ENCODE assay signal across 10 cellular contexts in genomic region chr2:37665622-37666362, GRCh38. TPM values are rescaled to one million over a fixed set of nuclear protein-coding genes. Genes with fewer than 3 reads are reported as not detected.
DNase-seq lines count a peak whose midpoint lies in the region; ATAC-seq and TF ChIP-seq lines count a peak whose summit lies in the region.
"Had no signal": no experiment of that assay in that cellular context is flagged by ENCODE, and none has a peak within 500 bp of the region (broad histone marks: within the 10 kb centered on the region; RNA-seq: fewer than 3 reads in every experiment).

No MANE protein-coding gene starts in this region.

- TF ChIP-seq POLR2A in ovary (IDR thresholded peaks at IDR 0.05), result no peak
- no peak for TF ChIP-seq POLR2A in erythroblast (IDR thresholded peaks at IDR 0.05; ENCODE audit: low read length)

- peak overlapping the region; percentile 64 for H3K4me2 ChIP-seq in BLaER1
- peak overlapping the region; percentile 95 for H3K4me2 ChIP-seq in Loucy (ENCODE audit: low read depth, low read length, poor library complexity, severe bottlenecking)

- ATAC-seq in HG02763 (IDR thresholded peaks at IDR 0.05; ENCODE audit: unreplicated experiment), result no peak

- H3K79me2 ChIP-seq in Loucy (ENCODE audit: insufficient read depth, low read length), result peaks cover 97% of the 10 kb centered on the region

- no peaks in the 10 kb centered on the region for H3K27me3 Mint-ChIP-seq in dendritic cell treated with granulocyte-macrophage colony-stimulating factor and Interleukin-4, amounts not matched to agents 40 ng/mL and 50 ng/mL, for 4 days

- DNase-seq in ovary (no peak), erythroblast (lab: John Stamatoyannopoulos, UW) (no peak)
- no peak for DNase-seq in activated CD4-positive, alpha-beta T cell treated with anti-CD3 and anti-CD28 coated beads, Interleukin-2, amount 50 U/mL, for 48 hours
- DNase-seq in activated CD4-positive, alpha-beta T cell treated with anti-CD3 and anti-CD28 coated beads, Interleukin-2, amount 50 U/mL, for 4 hours, result no peak
- DNase-seq: NCI-H526 treated with DMSO at 0.1 percent for 48 hours had no signal

- H4K20me1 ChIP-seq in BLaER1 (peaks cover 54% of the 10 kb centered on the region), Loucy (ENCODE audit: insufficient read depth, low read length, poor library complexity, severe bottlenecking) (peaks cover 72% of the 10 kb centered on the region)

- H3K9me3 ChIP-seq in BLaER1 (no peaks in the 10 kb centered on the region), Loucy (ENCODE audit: insufficient read depth, low read depth, low read length) (no peaks in the 10 kb centered on the region), ovary (no peaks in the 10 kb centered on the region)

- intact Hi-C loops in dendritic cell treated with granulocyte-macrophage colony-stimulating factor and Interleukin-4, amounts not matched to agents 40 ng/mL and 50 ng/mL, for 4 days (cut with micrococcal nuclease), result no loop called here
- intact Hi-C loops in ovary (cut with DNase I), result no loop called here

- H3K4me1 Mint-ChIP-seq in dendritic cell treated with granulocyte-macrophage colony-stimulating factor and Interleukin-4, amounts not matched to agents 40 ng/mL and 50 ng/mL, for 4 days (ENCODE audit: low read depth), result peaks cover 64% of the 10 kb centered on the region

- H3K36me3 Mint-ChIP-seq in dendritic cell treated with granulocyte-macrophage colony-stimulating factor and Interleukin-4, amounts not matched to agents 40 ng/mL and 50 ng/mL, for 4 days (ENCODE audit: low read depth), result peaks cover 20% of the 10 kb centered on the region

- H3K4me1 ChIP-seq in BLaER1 (peaks cover 53% of the 10 kb centered on the region), Loucy (ENCODE audit: insufficient read depth, low read length, poor library complexity, severe bottlenecking) (peaks cover 59% of the 10 kb centered on the region), ovary (ENCODE audit: insufficient read depth) (peaks cover 3% of the 10 kb centered on the region)

- H3K27ac Mint-ChIP-seq in dendritic cell treated with granulocyte-macrophage colony-stimulating factor and Interleukin-4, amounts not matched to agents 40 ng/mL and 50 ng/mL, for 4 days, result peak overlapping the region; percentile 3

- H3K4me3 ChIP-seq in BLaER1 (no peak overlapping the region), Loucy (ENCODE audit: low read length, poor library complexity, severe bottlenecking) (peak overlapping the region; percentile 19), ovary (peak overlapping the region; percentile 3)

- H3K27ac ChIP-seq in BLaER1 (no peak overlapping the region), ovary (no peak overlapping the region)

- no peak overlapping the region for H2AFZ ChIP-seq in Loucy (ENCODE audit: low read length)

- H3K9me2 ChIP-seq in Loucy (replicated peaks; ENCODE audit: low read depth, low read length), result no peaks in the 10 kb centered on the region

- no peaks in the 10 kb centered on the region for H3F3A ChIP-seq in Loucy (ENCODE audit: low read depth)

- no peak for TF ChIP-seq CTCF in Loucy (conservative IDR thresholded peaks at IDR 0.05; ENCODE audit: low read length)
- no peak for TF ChIP-seq CTCF in ovary (IDR thresholded peaks at IDR 0.05)

- H3K9me3 Mint-ChIP-seq in dendritic cell treated with granulocyte-macrophage colony-stimulating factor and Interleukin-4, amounts not matched to agents 40 ng/mL and 50 ng/mL, for 4 days, result no peaks in the 10 kb centered on the region
- H3K9me3 Mint-ChIP-seq: nephron had no signal

- WGBS in ovary, 3 donors, result 67 to 76% (median 68%) methylated on average over 11 of the region's 11 CpGs

- H3K36me3 ChIP-seq in BLaER1 (peaks cover 12% of the 10 kb centered on the region; the same call in 1 of the 2 replicates), Loucy (ENCODE audit: insufficient read depth, low read length) (no peaks in the 10 kb centered on the region), ovary (no peaks in the 10 kb centered on the region)

- TF ChIP-seq EP300 in ovary (IDR thresholded peaks at IDR 0.05), result no peak

- H3K4me3 Mint-ChIP-seq in dendritic cell treated with granulocyte-macrophage colony-stimulating factor and Interleukin-4, amounts not matched to agents 40 ng/mL and 50 ng/mL, for 4 days, result no peak overlapping the region

- H3K9ac ChIP-seq in BLaER1 (no peak overlapping the region), Loucy (ENCODE audit: low read depth, low read length, poor library complexity, severe bottlenecking) (no peak overlapping the region)

- H3K27me3 ChIP-seq in BLaER1, result peaks cover 7% of the 10 kb centered on the region
- H3K27me3 ChIP-seq in Loucy (ENCODE audit: insufficient read depth, low read length, poor library complexity, severe bottlenecking), result no peaks in the 10 kb centered on the region
- H3K27me3 ChIP-seq in ovary, result no peaks in the 10 kb centered on the region

RNA-seq across cellular contexts. Expression of gene CDC42EP3, which starts 5.7 kb away (rescaled TPM):
- total RNA-seq in ovary, result 10 to 100 TPM; 12.0 to 82.7 (median 22.3) TPM
- polyA plus RNA-seq in ovary, result 10 to 100 TPM; 27.6 to 40.3 TPM
